22 cellular contexts compared by ENCODE assay signal in genomic region chr12:64835926-64836325, GRCh38.
"Had no signal": no experiment of that assay in that cellular context is flagged by ENCODE, and none has a peak within 500 bp of the region (broad histone marks: within the 10 kb centered on the region; RNA-seq: fewer than 3 reads in every experiment).

No MANE protein-coding gene starts in this region.

- H3K27ac ChIP-seq: brain microvascular endothelial cell, cardiac muscle cell had no signal

- H3K36me3 ChIP-seq: brain microvascular endothelial cell, cardiac muscle cell had no signal

- H3K27me3 ChIP-seq: cardiac muscle cell had no signal

- DNase-seq: activated CD4-positive, alpha-beta memory T cell treated with anti-CD3 and anti-CD28 coated beads for 36 hours; activated CD4-positive, alpha-beta T cell treated with anti-CD3 and anti-CD28 coated beads, Interleukin-2, amount 10 ng/mL, durations not matched to agents 7 days and 5 days; activated CD4-positive, CD25-positive, alpha-beta regulatory T cell; activated CD8-positive, alpha-beta memory T cell treated with anti-CD3 and anti-CD28 coated beads for 24 hours; activated effector memory CD4-positive, alpha-beta T cell treated with anti-CD3 and anti-CD28 coated beads, Interleukin-2, amount 50 U/mL, for 16 hours; activated naive CD4-positive, alpha-beta T cell treated with Interleukin-2 at 50 U/mL for 16 hours; activated T-cell treated with anti-CD3 and anti-CD28 coated beads, Interleukin-2, amount 50 U/mL, for 4 hours; amygdala; brain microvascular endothelial cell; Karpas-422; NCI-H1092 treated with DMSO at 0.1 percent for 48 hours; NCI-H1417 treated with DMSO at 0.1 percent for 48 hours; NCI-H1694 treated with DMSO at 0.1 percent for 48 hours; NCI-H2029 treated with DMSO at 0.1 percent for 48 hours; NCI-H510A treated with DMSO at 0.1 percent for 48 hours; NCI-H69; NK-92 treated with Interleukin-12 subunit alpha and Interleukin-12 subunit beta, amount 100 ng/mL, for 24 hours; PC-3; SIG-M5; T-helper 17 cell; T-helper 9 cell had no signal

- H3K4me3 ChIP-seq: cardiac muscle cell had no signal

- ATAC-seq: activated T-cell treated with anti-CD3 and anti-CD28 coated beads, Interleukin-2, amount 50 U/mL, for 4 hours; PC-3; T-helper 17 cell had no signal
